ENCODE assay signal across 20 cellular contexts in the genomic region with DNA sequence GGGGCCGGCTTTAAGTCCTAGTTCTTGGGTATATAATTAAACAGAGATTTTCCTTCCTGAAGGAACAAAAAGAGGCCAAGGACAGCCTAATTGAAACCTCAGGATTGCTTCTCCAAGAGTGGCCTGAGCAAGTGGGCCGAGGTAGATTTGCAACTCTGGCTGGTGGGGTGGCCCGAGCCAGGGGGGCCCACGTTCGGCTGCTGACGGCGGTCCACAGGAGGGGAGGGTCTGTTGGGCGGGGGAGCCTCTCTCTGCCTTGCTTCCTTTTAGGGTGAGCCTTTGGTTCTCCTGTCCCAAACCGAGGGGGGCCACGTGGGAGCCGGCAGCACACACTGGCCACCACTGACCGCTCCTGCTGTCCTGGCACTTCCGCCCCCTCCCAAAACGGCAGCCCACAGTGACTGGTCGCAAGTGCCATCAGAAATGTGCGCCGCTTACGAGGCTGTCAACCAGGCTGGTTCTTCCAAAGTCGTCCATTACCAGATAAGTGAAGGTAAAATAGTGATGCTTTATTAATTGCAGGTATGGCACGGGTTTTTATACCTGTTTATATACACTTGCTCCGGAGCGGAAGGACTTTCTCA.
DNase-seq lines count a peak whose midpoint lies in the region; ATAC-seq and TF ChIP-seq lines count a peak whose summit lies in the region.
"Had no signal": no experiment of that assay in that cellular context is flagged by ENCODE, and none has a peak within 500 bp of the region (broad histone marks: within the 10 kb centered on the region; RNA-seq: fewer than 3 reads in every experiment).

No MANE protein-coding gene starts in this region.

- H2BK12ac ChIP-seq in neuronal stem cell (ENCODE audit: low read length), result no peak overlapping the region

- no peaks in the 10 kb centered on the region for H3K79me1 ChIP-seq in neuronal stem cell (ENCODE audit: low read depth, low read length)

- no peak overlapping the region for H2AFZ ChIP-seq in neuronal stem cell (ENCODE audit: low read length)

- H3K14ac ChIP-seq in neuronal stem cell (ENCODE audit: low read length), result no peak overlapping the region

- peaks cover 16 to 54% (median 36%) of the 10 kb centered on the region in 10 experiments for H3K4me1 ChIP-seq in BLaER1 treated with 17β-estradiol and CSF1 and Interleukin-3, amounts not matched to agents 10 nM and 100 nM
- H3K4me1 ChIP-seq in HUES64 (ENCODE audit: insufficient read depth, low read length), result peaks cover 52% of the 10 kb centered on the region
- peaks cover 44% of the 10 kb centered on the region for H3K4me1 ChIP-seq in iPS-15b (ENCODE audit: control insufficient read depth, insufficient read depth, low read length)
- H3K4me1 ChIP-seq in neuronal stem cell (ENCODE audit: control insufficient read depth in 2 of 2, insufficient read depth in 1 of 2, low read depth in 1 of 2, low read length in 2 of 2), result peaks cover 0 to 4% of the 10 kb centered on the region in 2 donors
- no peaks in the 10 kb centered on the region for H3K4me1 ChIP-seq in lower lobe of right lung

- 59% methylated on average over 22 of the region's 22 CpGs for WGBS in HUES64
- WGBS in neuronal stem cell (ENCODE audit: extremely low coverage in 2 of 2, insufficient read length in 2 of 2, insufficient replicate concordance in 1 of 2), 2 donors, result no CpG with 5 or more reads among the region's 22 CpGs

- no peak overlapping the region for H2AK5ac ChIP-seq in neuronal stem cell (ENCODE audit: low read depth, low read length)

- DNase-seq in neuronal stem cell (ENCODE audit: low spot score), result no peak
- DNase-seq in NCI-H1930 (lab: John Stamatoyannopoulos, UW), result no peak
- DNase-seq in NOMO-1 treated with dmso at 0.1 percent for 144 hours (lab: John Stamatoyannopoulos, UW; ENCODE audit: unreplicated experiment), result no peak
- DNase-seq in lower lobe of right lung, result no peak
- DNase-seq: CD4-positive, CD25-positive, alpha-beta regulatory T cell; COR-L47; DMS79 treated with DMSO at 0.1 percent for 48 hours; HCEC 1CT; IMR-90; NCI-H1105; NCI-H2081; NCI-H2171; NCI-H526; PC-3; SHP77 had no signal

- TF ChIP-seq CTCF in lower lobe of right lung (IDR thresholded peaks at IDR 0.05), result no peak

- peak overlapping the region; percentile 72 for H3K18ac ChIP-seq in neuronal stem cell (ENCODE audit: low read length)

- H4K91ac ChIP-seq in neuronal stem cell (ENCODE audit: low read depth, low read length, poor library complexity), result no peak overlapping the region

- peak overlapping the region in 4 of 11 experiments; percentile 19 to 67 (median 52); a peak in 5 of 22 replicates for H3K9ac ChIP-seq in BLaER1 treated with 17β-estradiol and CSF1 and Interleukin-3, amounts not matched to agents 10 nM and 100 nM
- peak overlapping the region; percentile 1; the same call in 1 of the 2 replicates for H3K9ac ChIP-seq in HUES64 (ENCODE audit: low read depth, low read length)
- peak overlapping the region; percentile 39 for H3K9ac ChIP-seq in iPS-15b (ENCODE audit: low read depth, low read length)
- H3K9ac ChIP-seq in neuronal stem cell (ENCODE audit: low read depth, low read length, poor library complexity), result no peak overlapping the region
- H3K9ac ChIP-seq: KMS-11 had no signal

- ATAC-seq in lower lobe of right lung, result no peak
- ATAC-seq: PC-3 had no signal

- H3K27ac ChIP-seq in BLaER1 treated with 17β-estradiol and CSF1 and Interleukin-3, amounts not matched to agents 10 nM and 100 nM, result peak overlapping the region in 5 of 11 experiments; percentile 54 to 72 (median 70); a peak in 10 of 22 replicates
- H3K27ac ChIP-seq in HUES64 (ENCODE audit: low read depth, low read length) (peak overlapping the region; percentile 80; the same call in 1 of the 2 replicates), neuronal stem cell (replicated peaks; ENCODE audit: low read length) (no peak overlapping the region), lower lobe of right lung (no peak overlapping the region)
- H3K27ac ChIP-seq: HL-60, KMS-11 had no signal

- 0 out of 22 replicates have a peak, but pooled peaks cover 0 to 5% (median 0%) of the 10 kb centered on the region in 11 experiments for H3K9me3 ChIP-seq in BLaER1 treated with 17β-estradiol and CSF1 and Interleukin-3, amounts not matched to agents 10 nM and 100 nM (replicated peaks in 1 of 11)
- no peaks in the 10 kb centered on the region for H3K9me3 ChIP-seq in HUES64 (ENCODE audit: insufficient read depth, low read depth, low read length)
- H3K9me3 ChIP-seq in iPS-15b (ENCODE audit: control insufficient read depth, insufficient read depth, low read length), result no peaks in the 10 kb centered on the region
- H3K9me3 ChIP-seq in neuronal stem cell (replicated peaks in 1 of 2; ENCODE audit: control insufficient read depth in 2 of 2, insufficient read depth in 1 of 2, low read depth in 1 of 2, low read length in 2 of 2), result no peaks in the 10 kb centered on the region
- no peaks in the 10 kb centered on the region for H3K9me3 ChIP-seq in lower lobe of right lung

- no peak overlapping the region for H2BK120ac ChIP-seq in neuronal stem cell (ENCODE audit: low read depth, low read length)

- H3K36me3 ChIP-seq in BLaER1 treated with 17β-estradiol and CSF1 and Interleukin-3, amounts not matched to agents 10 nM and 100 nM, result no peaks in the 10 kb centered on the region
- H3K36me3 ChIP-seq in HUES64 (ENCODE audit: insufficient read depth, low read length) (no peaks in the 10 kb centered on the region), iPS-15b (ENCODE audit: control insufficient read depth, insufficient read depth, low read length) (no peaks in the 10 kb centered on the region), neuronal stem cell (replicated peaks in 1 of 2; ENCODE audit: control insufficient read depth in 2 of 2, insufficient read depth in 2 of 2, low read length in 2 of 2) (no peaks in the 10 kb centered on the region), lower lobe of right lung (no peaks in the 10 kb centered on the region)

- no peak overlapping the region for H4K8ac ChIP-seq in neuronal stem cell (ENCODE audit: low read depth, low read length)

- peak overlapping the region; percentile 8 for H3K23ac ChIP-seq in neuronal stem cell (ENCODE audit: low read depth, low read length, poor library complexity)

- intact Hi-C loops in lower lobe of right lung (cut with DNase I), result no loop called here

- H3K4me2 ChIP-seq in BLaER1 treated with 17β-estradiol and CSF1 and Interleukin-3, amounts not matched to agents 10 nM and 100 nM, result peak overlapping the region in 10 of 11 experiments; percentile 72 to 95 (median 81); a peak in 20 of 22 replicates
- H3K4me2 ChIP-seq in neuronal stem cell (ENCODE audit: insufficient read depth, low read length, poor library complexity, severe bottlenecking), result no peak overlapping the region
- H3K4me2 ChIP-seq: KMS-11 had no signal

- H4K20me1 ChIP-seq in BLaER1 treated with 17β-estradiol and CSF1 and Interleukin-3, amounts not matched to agents 10 nM and 100 nM, result no peaks in the 10 kb centered on the region

- no peaks in the 10 kb centered on the region for H3K27me3 ChIP-seq in BLaER1 treated with 17β-estradiol and CSF1 and Interleukin-3, amounts not matched to agents 10 nM and 100 nM
- H3K27me3 ChIP-seq in HUES64 (ENCODE audit: insufficient read depth, low read length) (no peaks in the 10 kb centered on the region), iPS-15b (ENCODE audit: control insufficient read depth, insufficient read depth, low read length) (no peaks in the 10 kb centered on the region), neuronal stem cell (ENCODE audit: control insufficient read depth in 3 of 3, insufficient read depth in 3 of 3, low read depth in 1 of 3, low read length in 3 of 3) (peaks cover 0 to 5% (median 4%) of the 10 kb centered on the region in 3 experiments), lower lobe of right lung (ENCODE audit: low read depth) (peaks cover 24% of the 10 kb centered on the region)

- H3K4me3 ChIP-seq in BLaER1 treated with 17β-estradiol and CSF1 and Interleukin-3, amounts not matched to agents 10 nM and 100 nM, result peak overlapping the region in 2 of 10 experiments; percentile 3 to 27; a peak in 1 of 20 replicates
- H3K4me3 ChIP-seq in HUES64 (ENCODE audit: low read length), result no peak overlapping the region
- H3K4me3 ChIP-seq in iPS-15b (ENCODE audit: low read depth, low read length), result peak overlapping the region; percentile 26
- no peak overlapping the region for H3K4me3 ChIP-seq in neuronal stem cell (ENCODE audit: low read length in 2 of 2)
- no peak overlapping the region for H3K4me3 ChIP-seq in lower lobe of right lung

- H3K4ac ChIP-seq in neuronal stem cell (ENCODE audit: low read length), result no peak overlapping the region

- H2BK15ac ChIP-seq in neuronal stem cell (ENCODE audit: low read length), result no peak overlapping the region

- H2BK5ac ChIP-seq in neuronal stem cell (ENCODE audit: low read length), result no peak overlapping the region
